12 cellular contexts compared by ENCODE assay signal in the genomic region with DNA sequence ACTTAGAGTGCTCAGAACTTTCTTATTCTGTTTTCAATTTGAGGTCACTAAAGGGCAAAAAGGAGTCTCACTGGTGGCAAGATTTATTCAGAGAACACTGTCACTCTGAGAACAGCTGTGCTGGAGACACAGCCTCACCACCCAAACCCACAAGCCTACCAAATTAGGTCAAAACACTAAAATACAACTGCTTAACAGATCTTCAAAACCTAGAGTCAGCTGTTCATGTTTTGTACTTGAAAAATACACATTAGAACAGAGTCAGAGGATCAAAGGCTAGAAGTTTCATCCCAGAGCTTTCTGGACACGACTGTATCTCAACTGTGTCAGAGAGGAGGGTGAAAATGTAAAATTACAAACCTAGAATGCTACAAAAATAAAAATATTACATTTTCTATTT.
DNase-seq lines count a peak whose midpoint lies in the region; ATAC-seq, FAIRE-seq and TF ChIP-seq lines count a peak whose summit lies in the region.
"Had no signal": no experiment of that assay in that cellular context is flagged by ENCODE, and none has a peak within 500 bp of the region (broad histone marks: within the 10 kb centered on the region; RNA-seq: fewer than 3 reads in every experiment).

No MANE protein-coding gene starts in this region.

- TF ChIP-seq CTCF in coronary artery (IDR thresholded peaks at IDR 0.05): no peak
- TF ChIP-seq CTCF in endodermal cell (conservative IDR thresholded peaks at IDR 0.05): no peak

- peaks cover 20% of the 10 kb centered on the region for H3K9me3 Mint-ChIP-seq in endodermal cell
- H3K9me3 Mint-ChIP-seq in activated T-helper 1 cell treated with anti-CD3 and anti-CD28 coated beads, Interleukin-12 subunit alpha, Interleukin-12 subunit beta, Interleukin-2, Interleukin-4 antibody, amounts not matched to agents 30 ng/mL and 10 ng/mL and 1 ng/mL, durations not matched to agents 14 hours and 24 hours and 36 hours: peaks cover 6% of the 10 kb centered on the region

- DNase-seq in AG20443 (ENCODE audit: low spot score): peak; percentile 17
- DNase-seq in GM19239 (ENCODE audit: insufficient read length, low spot score): no peak
- no peak for DNase-seq in coronary artery (ENCODE audit: low spot score)
- no peak for DNase-seq in HUDEP-2 (lab: John Stamatoyannopoulos, UW; ENCODE audit: unreplicated experiment in 76 of 76)
- no peak for DNase-seq in endodermal cell
- no peak for DNase-seq in activated T-helper 1 cell treated with anti-CD3 and anti-CD28 coated beads, Interleukin-12 subunit alpha, Interleukin-12 subunit beta, Interleukin-2, Interleukin-4 antibody, amounts not matched to agents 30 ng/mL and 10 ng/mL and 1 ng/mL, durations not matched to agents 14 hours and 24 hours and 36 hours (ENCODE audit: low spot score)
- no peak for DNase-seq in A172 (ENCODE audit: low spot score)
- DNase-seq: EL had no signal

- intact Hi-C loops in activated T-helper 1 cell treated with anti-CD3 and anti-CD28 coated beads, Interleukin-12 subunit alpha, Interleukin-12 subunit beta, Interleukin-2, Interleukin-4 antibody, amounts not matched to agents 30 ng/mL and 10 ng/mL and 1 ng/mL, durations not matched to agents 14 hours and 24 hours and 36 hours (cut with micrococcal nuclease): loop anchor here (10.0 kb wide), 2 partner anchors 165 to 385 kb away; no protein-coding TSS in a partner anchor

- no peak overlapping the region for H3K27ac Mint-ChIP-seq in endodermal cell
- no peak overlapping the region for H3K27ac Mint-ChIP-seq in activated T-helper 1 cell treated with anti-CD3 and anti-CD28 coated beads, Interleukin-12 subunit alpha, Interleukin-12 subunit beta, Interleukin-2, Interleukin-4 antibody, amounts not matched to agents 30 ng/mL and 10 ng/mL and 1 ng/mL, durations not matched to agents 14 hours and 24 hours and 36 hours

- H3K9me3 ChIP-seq in endodermal cell (ENCODE audit: control insufficient read depth, low read length): peaks cover 19% of the 10 kb centered on the region
- H3K9me3 ChIP-seq: neutrophil had no signal

- no peaks in the 10 kb centered on the region for H3K27me3 Mint-ChIP-seq in endodermal cell (ENCODE audit: insufficient read depth)
- H3K27me3 Mint-ChIP-seq in activated T-helper 1 cell treated with anti-CD3 and anti-CD28 coated beads, Interleukin-12 subunit alpha, Interleukin-12 subunit beta, Interleukin-2, Interleukin-4 antibody, amounts not matched to agents 30 ng/mL and 10 ng/mL and 1 ng/mL, durations not matched to agents 14 hours and 24 hours and 36 hours (ENCODE audit: insufficient read depth): no peaks in the 10 kb centered on the region

- peaks cover 44% of the 10 kb centered on the region for H3K36me3 Mint-ChIP-seq in endodermal cell (ENCODE audit: low read depth)
- peaks cover 4% of the 10 kb centered on the region for H3K36me3 Mint-ChIP-seq in activated T-helper 1 cell treated with anti-CD3 and anti-CD28 coated beads, Interleukin-12 subunit alpha, Interleukin-12 subunit beta, Interleukin-2, Interleukin-4 antibody, amounts not matched to agents 30 ng/mL and 10 ng/mL and 1 ng/mL, durations not matched to agents 14 hours and 24 hours and 36 hours (ENCODE audit: low read depth)

- no peak overlapping the region for H3K4me3 ChIP-seq in coronary artery
- H3K4me3 ChIP-seq in endodermal cell (ENCODE audit: low read length): no peak overlapping the region

- peak overlapping the region; percentile 61 to 65 for H3K27ac ChIP-seq in coronary artery
- H3K27ac ChIP-seq in endodermal cell (ENCODE audit: low read depth, low read length): no peak overlapping the region
- H3K27ac ChIP-seq: neutrophil had no signal

- no peaks in the 10 kb centered on the region for H3K4me1 Mint-ChIP-seq in endodermal cell
- H3K4me1 Mint-ChIP-seq in activated T-helper 1 cell treated with anti-CD3 and anti-CD28 coated beads, Interleukin-12 subunit alpha, Interleukin-12 subunit beta, Interleukin-2, Interleukin-4 antibody, amounts not matched to agents 30 ng/mL and 10 ng/mL and 1 ng/mL, durations not matched to agents 14 hours and 24 hours and 36 hours (ENCODE audit: low read depth): peaks cover 14% of the 10 kb centered on the region

- H3K27me3 ChIP-seq in endodermal cell (ENCODE audit: control insufficient read depth, insufficient read depth, low read length, poor library complexity, severe bottlenecking): no peaks in the 10 kb centered on the region
- H3K27me3 ChIP-seq: neutrophil had no signal

- ATAC-seq in HG03108 (IDR thresholded peaks at IDR 0.05; ENCODE audit: unreplicated experiment): peak; percentile 92
- ATAC-seq: Panc1 had no signal

- no peak overlapping the region for H3K9ac ChIP-seq in endodermal cell (ENCODE audit: extremely low read depth, low read length, poor library complexity, severe bottlenecking)

- no peak overlapping the region for H3K4me3 Mint-ChIP-seq in endodermal cell
- no peak overlapping the region for H3K4me3 Mint-ChIP-seq in activated T-helper 1 cell treated with anti-CD3 and anti-CD28 coated beads, Interleukin-12 subunit alpha, Interleukin-12 subunit beta, Interleukin-2, Interleukin-4 antibody, amounts not matched to agents 30 ng/mL and 10 ng/mL and 1 ng/mL, durations not matched to agents 14 hours and 24 hours and 36 hours

- FAIRE-seq in GM19239 (lab: Jason Lieb, UNC): peak; percentile 91
- FAIRE-seq: colon had no signal

- H3K36me3 ChIP-seq in endodermal cell (ENCODE audit: control insufficient read depth, insufficient read depth, low read length): peaks cover 7% of the 10 kb centered on the region
- H3K36me3 ChIP-seq: neutrophil had no signal

- WGBS in endodermal cell (ENCODE audit: insufficient coverage in 1 of 2, insufficient read length in 1 of 2), 2 experiments: 100% methylated on average over 1 of the region's 1 CpG; no CpG with 5 or more reads in 1 of the 2 experiments

- H3K4me1 ChIP-seq in endodermal cell (ENCODE audit: control insufficient read depth, insufficient read depth, low read length): no peaks in the 10 kb centered on the region
